In genomic region chr3:36909666-36910065, GRCh38 we compare ENCODE assay signal across 18 cellular contexts. TPM values are rescaled to one million over a fixed set of nuclear protein-coding genes. Genes with fewer than 3 reads are reported as not detected.
DNase-seq lines count a peak whose midpoint lies in the region; ATAC-seq and TF ChIP-seq lines count a peak whose summit lies in the region.
"Had no signal": no experiment of that assay in that cellular context is flagged by ENCODE, and none has a peak within 500 bp of the region (broad histone marks: within the 10 kb centered on the region; RNA-seq: fewer than 3 reads in every experiment).

No MANE protein-coding gene starts in this region.

- H3K36me3 ChIP-seq in SU-DHL-6 (ENCODE audit: low read length) (no peaks in the 10 kb centered on the region), spleen (peaks cover 0 to 6% (median 0%) of the 10 kb centered on the region in 6 donors)
- H3K36me3 ChIP-seq: BLaER1, SJSA1 had no signal

- WGBS in spleen, 5 donors: 84 to 100% (median 91%) methylated on average over 1 of the region's 1 CpG

- H3K27me3 ChIP-seq in SU-DHL-6 (ENCODE audit: low read length): no peaks in the 10 kb centered on the region
- no peaks in the 10 kb centered on the region for H3K27me3 ChIP-seq in spleen (replicated peaks in 1 of 7)
- H3K27me3 ChIP-seq: BLaER1, SJSA1 had no signal

- DNase-seq in epithelial cell of prostate (ENCODE audit: low read depth, low spot score) (no peak), spleen (no peak), sciatic nerve (ENCODE audit: low spot score) (no peak), RPMI8226 (no peak)
- DNase-seq in activated CD8-positive, alpha-beta memory T cell treated with anti-CD3 and anti-CD28 coated beads, Interleukin-2, amount 50 U/mL, for 4 hours: no peak
- DNase-seq: DND-41, GF-D8, GOT3, NCI-H1417, NCI-H1930, NCI-H2171 treated with DMSO at 0.1 percent for 48 hours, NCI-H82 had no signal

- H3K9me3 ChIP-seq in SU-DHL-6 (ENCODE audit: insufficient read depth, low read length) (no peaks in the 10 kb centered on the region), spleen (no peaks in the 10 kb centered on the region)
- H3K9me3 ChIP-seq: BLaER1, SJSA1 had no signal

- H3K79me2 ChIP-seq in SU-DHL-6 (ENCODE audit: insufficient read depth, low read length): no peaks in the 10 kb centered on the region

- TF ChIP-seq CTCF in SU-DHL-6 (IDR thresholded peaks at IDR 0.05; ENCODE audit: insufficient read depth, low read length, poor library complexity, severe bottlenecking): no peak
- no peak for TF ChIP-seq CTCF in spleen (IDR thresholded peaks at IDR 0.05 in 8 of 11, conservative IDR thresholded peaks at IDR 0.05 in 3 of 11)

- H3K4me2 ChIP-seq in SU-DHL-6 (ENCODE audit: low read depth, low read length, poor library complexity, severe bottlenecking): no peak overlapping the region

- peaks cover 21% of the 10 kb centered on the region for H3F3A ChIP-seq in SU-DHL-6 (ENCODE audit: insufficient read depth)

- H3K27ac ChIP-seq in SU-DHL-6 (ENCODE audit: low read depth, low read length) (peak overlapping the region; percentile 5; the same call in 1 of the 2 replicates), epithelial cell of prostate (peak overlapping the region; percentile 71), spleen (peak overlapping the region in 6 of 8 donors; percentile 93 to 98 (median 94))
- H3K27ac ChIP-seq: RWPE1, SJSA1 had no signal

- ATAC-seq in GM19328 (IDR thresholded peaks at IDR 0.05; ENCODE audit: unreplicated experiment) (no peak), sciatic nerve (no peak)

- no peak for TF ChIP-seq POLR2A in spleen (IDR thresholded peaks at IDR 0.05)

- no peaks in the 10 kb centered on the region for H3K9me2 ChIP-seq in SU-DHL-6 (replicated peaks; ENCODE audit: insufficient read depth, low read length)

- no peaks in the 10 kb centered on the region for H4K20me1 ChIP-seq in SU-DHL-6 (ENCODE audit: low read depth, low read length)
- H4K20me1 ChIP-seq: BLaER1 had no signal

- peaks cover 28 to 82% (median 65%) of the 10 kb centered on the region in 6 donors for H3K4me1 ChIP-seq in spleen

- intact Hi-C loops in spleen (cut with DNase I; ENCODE audit: low total_unique reads): no loop called here
- intact Hi-C loops in sciatic nerve (cut with DNase I): no loop called here

- peaks cover 3% of the 10 kb centered on the region for H3K36me3 Mint-ChIP-seq in IgD-negative memory B cell

- H3K4me3 ChIP-seq in SU-DHL-6 (ENCODE audit: insufficient read depth, low read length, poor library complexity, severe bottlenecking) (no peak overlapping the region), spleen (no peak overlapping the region)
- H3K4me3 ChIP-seq: BLaER1, SJSA1 had no signal

- no peaks in the 10 kb centered on the region for H3K27me3 Mint-ChIP-seq in IgD-negative memory B cell

- peak overlapping the region in 2 of 3 donors; percentile 74 to 97 for H3K27ac Mint-ChIP-seq in IgD-negative memory B cell

- H2AFZ ChIP-seq in SU-DHL-6 (ENCODE audit: low read depth, low read length, severe bottlenecking): no peak overlapping the region

- peaks cover 37 to 61% (median 41%) of the 10 kb centered on the region in 3 donors for H3K4me1 Mint-ChIP-seq in IgD-negative memory B cell

- no peak overlapping the region for H3K9ac ChIP-seq in SU-DHL-6 (ENCODE audit: low read length)
- H3K9ac ChIP-seq: BLaER1 had no signal

- no peak overlapping the region for H3K4me3 Mint-ChIP-seq in IgD-negative memory B cell

- no peaks in the 10 kb centered on the region for H3K9me3 Mint-ChIP-seq in IgD-negative memory B cell

RNA-seq across cellular contexts. Expression of gene TRANK1, which starts 35.2 kb away (rescaled TPM):
- 27.7 TPM for polyA plus RNA-seq in IgD-negative memory B cell
- 10 to 100 TPM; 50.3 to 75.6 (median 63.0) TPM for total RNA-seq in spleen
- polyA plus RNA-seq in spleen: 10 to 100 TPM in 1 of 3 donors, 1 to 10 TPM in 2; 5.3 to 10.1 (median 6.1) TPM
- total RNA-seq in sciatic nerve: 22.1 TPM

Comparison
In these comparisons a context has a peak if more than half of its experiments do, and no peak if none do; other contexts are left out.
1. H3K27ac ChIP-seq: peak in every context shown above with its lines; median percentile 94 in spleen; 71 in epithelial cell of prostate; 5 in SU-DHL-6.